1 cellular context compared by ENCODE assay signal in the genomic region with DNA sequence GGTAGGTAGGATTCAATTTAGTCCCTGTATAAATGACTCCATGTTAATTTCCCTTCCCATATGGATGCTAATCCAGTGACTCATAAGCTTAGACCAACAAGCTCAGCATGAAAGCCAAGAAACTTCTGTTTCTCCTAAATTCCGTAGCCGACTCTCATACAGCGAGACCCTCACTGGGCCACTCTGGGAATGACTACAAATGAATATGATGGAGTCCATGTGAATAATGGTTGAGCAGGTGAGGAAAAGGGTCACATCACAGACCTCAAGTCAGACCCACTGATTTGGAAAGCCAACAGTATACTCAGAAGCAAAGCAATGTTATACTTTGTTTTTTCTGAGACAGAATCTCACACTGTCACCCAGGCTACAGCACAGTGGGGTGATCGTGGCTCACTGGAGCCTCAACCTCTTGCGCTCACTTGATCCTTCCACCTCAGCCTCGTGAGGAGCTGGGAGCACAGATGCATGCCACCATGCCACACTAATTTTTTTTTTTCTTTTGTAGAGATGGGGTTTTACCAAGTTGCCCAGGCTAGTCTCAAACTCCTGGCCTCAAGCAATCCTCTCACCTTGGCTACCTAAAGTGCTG.
TF ChIP-seq lines count a peak whose summit lies in the region.

No MANE protein-coding gene starts in this region.

TF ChIP-seq in IMR-90, 13 proteins besides CTCF, POLR2A, EP300 and RAD21:
- TF ChIP-seq MAFK (IDR thresholded peaks at IDR 0.05; ENCODE audit: low read depth, low read length) (no peak), CHD1 (IDR thresholded peaks at IDR 0.05; ENCODE audit: low read depth, low read length) (no peak), FOS (IDR thresholded peaks at IDR 0.05; ENCODE audit: low read depth, low read length) (peak; percentile 33; the same call in 1 of the 2 replicates), CEBPB (IDR thresholded peaks at IDR 0.05; ENCODE audit: low read depth, low read length) (no peak)
TF ChIP-seq in IMR-90: peak in this region for 1.
